In genomic region chr9:112890106-112891081, GRCh38 we compare ENCODE assay signal across 9 cellular contexts. TPM values are rescaled to one million over a fixed set of nuclear protein-coding genes. Genes with fewer than 3 reads are reported as not detected.
DNase-seq lines count a peak whose midpoint lies in the region; ATAC-seq and TF ChIP-seq lines count a peak whose summit lies in the region.
"Had no signal": no experiment of that assay in that cellular context is flagged by ENCODE, and none has a peak within 500 bp of the region (broad histone marks: within the 10 kb centered on the region; RNA-seq: fewer than 3 reads in every experiment).

SLC46A2 (minus strand) TSS chr9:112890876; CDS start chr9:112890681, 195 bp downstream.

- H3K27ac ChIP-seq in liver (ENCODE audit: low read depth in 1 of 2, low read length in 2 of 2) (no peak within 1 kb of the TSS), subcutaneous abdominal adipose tissue (ENCODE audit: low read depth, low read length) (no peak within 1 kb of the TSS)
- H3K27ac ChIP-seq: SJSA1 had no signal

- TF ChIP-seq RAD21 in liver (IDR thresholded peaks at IDR 0.05) = no peak

- H3K27me3 ChIP-seq in liver (ENCODE audit: control insufficient read depth in 4 of 4, insufficient read depth in 4 of 4, low read length in 3 of 4) (no peaks in the 10 kb centered on the region), subcutaneous abdominal adipose tissue (ENCODE audit: control insufficient read depth in 5 of 5, insufficient read depth in 4 of 5, low read length in 5 of 5) (peaks cover 0 to 14% (median 2%) of the 10 kb centered on the region in 5 donors), HAP-1 (ENCODE audit: low read depth) (no peaks in the 10 kb centered on the region)
- H3K27me3 ChIP-seq: SJSA1 had no signal

- peak; percentile 15 for DNase-seq in M059J (ENCODE audit: low read depth)
- DNase-seq in ecto neural progenitor cell (ENCODE audit: low spot score) = peak; percentile 74
- no peak for DNase-seq in NCI-H1694 (lab: John Stamatoyannopoulos, UW)
- DNase-seq in activated gamma-delta T cell (lab: John Stamatoyannopoulos, UW) = no peak
- no peak for DNase-seq in HAP-1 (ENCODE audit: low spot score in 2 of 2)

- H3K9me3 ChIP-seq in liver (ENCODE audit: control insufficient read depth in 4 of 4, low read length in 3 of 4) (no peaks in the 10 kb centered on the region), subcutaneous abdominal adipose tissue (ENCODE audit: control insufficient read depth in 5 of 5, low read length in 5 of 5) (no peaks in the 10 kb centered on the region), HAP-1 (no peaks in the 10 kb centered on the region)
- H3K9me3 ChIP-seq: SJSA1 had no signal

- in situ Hi-C loops in HAP-1 (cut with MboI; ENCODE audit: low sequenced_read_pairs) = no loop called here

- H3K36me3 ChIP-seq in liver (ENCODE audit: control insufficient read depth in 4 of 4, insufficient read depth in 3 of 4, low read depth in 1 of 4, low read length in 3 of 4) (no peaks in the 10 kb centered on the region), subcutaneous abdominal adipose tissue (ENCODE audit: control insufficient read depth in 5 of 5, insufficient read depth in 5 of 5, low read length in 5 of 5) (no peaks in the 10 kb centered on the region), HAP-1 (replicated peaks) (no peaks in the 10 kb centered on the region)
- H3K36me3 ChIP-seq: SJSA1 had no signal

- H3K4me3 ChIP-seq in liver (ENCODE audit: low read depth in 1 of 3, low read length in 3 of 3) (peak within 1 kb of the TSS; percentile 0 to 48 (median 3)), subcutaneous abdominal adipose tissue (ENCODE audit: low read depth in 1 of 5, low read length in 5 of 5) (peak within 1 kb of the TSS; percentile 32 to 74 (median 59)), HAP-1 (no peak within 1 kb of the TSS)
- H3K4me3 ChIP-seq: SJSA1 had no signal

- TF ChIP-seq CTCF in liver (IDR thresholded peaks at IDR 0.05; ENCODE audit: low read depth, low read length, missing input control) = no peak

- WGBS in liver = 16% methylated on average over 78 of the region's 78 CpGs

- H3K9ac ChIP-seq in liver (ENCODE audit: low read depth in 1 of 2, low read length in 2 of 2) = no peak within 1 kb of the TSS
- H3K9ac ChIP-seq in subcutaneous abdominal adipose tissue (ENCODE audit: low read length in 5 of 5) = peak within 1 kb of the TSS in 3 of 5 donors; percentile 29 to 57 (median 42)

- H3K4me1 ChIP-seq in liver (ENCODE audit: control insufficient read depth in 4 of 4, insufficient read depth in 4 of 4, low read length in 3 of 4) = peaks cover 8 to 13% (median 10%) of the 10 kb centered on the region in 4 donors
- H3K4me1 ChIP-seq in subcutaneous abdominal adipose tissue (ENCODE audit: control insufficient read depth in 5 of 5, insufficient read depth in 5 of 5, low read length in 5 of 5) = peaks cover 0 to 28% (median 24%) of the 10 kb centered on the region in 5 donors
- H3K4me1 ChIP-seq in HAP-1 = no peaks in the 10 kb centered on the region
- H3K4me1 ChIP-seq: SJSA1 had no signal

- no peak for ATAC-seq in HG02642 (IDR thresholded peaks at IDR 0.05; ENCODE audit: poor library complexity, unreplicated experiment)

TF ChIP-seq in liver, 16 proteins besides CTCF, POLR2A, EP300 and RAD21:
- TF ChIP-seq EGR1 (IDR thresholded peaks at IDR 0.05; ENCODE audit: low read depth in 2 of 2) (no peak), SP1 (IDR thresholded peaks at IDR 0.05) (no peak), ATF3 (IDR thresholded peaks at IDR 0.05) (no peak), YY1 (IDR thresholded peaks at IDR 0.05) (no peak), REST (IDR thresholded peaks at IDR 0.05) (no peak), NR2F2 (IDR thresholded peaks at IDR 0.05) (no peak)

RNA-seq across cellular contexts. Expression of gene SLC46A2, which starts in this region (rescaled TPM):
- not detected in 2 replicates for total RNA-seq in M059J (2014; rRNA removed; shearing (Covaris generic))
- total RNA-seq in liver = under 1 TPM in 1 of 2 donors, not detected in 1; 0.17 TPM
- under 1 TPM; 0.01 to 0.07 TPM for polyA plus RNA-seq in liver
- total RNA-seq: SJSA1 had no signal

Comparison
In these comparisons a context has a peak if more than half of its experiments do, and no peak if none do; other contexts are left out.
1. Peak in DNase-seq in M059J; RNA of the gene not detected or under 1 TPM.
2. H3K9ac ChIP-seq: peak in subcutaneous abdominal adipose tissue (3 of 5); none in liver (0 of 2).